16 cellular contexts compared by ENCODE assay signal in genomic region chr3:128281461-128282367, GRCh38.
A peak's percentile ranks its signal among the peaks of the same experiment; 100 is the strongest.
DNase-seq lines count a peak whose midpoint lies in the region; ATAC-seq, FAIRE-seq and TF ChIP-seq lines count a peak whose summit lies in the region.
"Had no signal": no experiment of that assay in that cellular context is flagged by ENCODE, and none has a peak within 500 bp of the region (broad histone marks: within the 10 kb centered on the region; RNA-seq: fewer than 3 reads in every experiment).

No MANE protein-coding gene starts in this region.

- intact Hi-C loops in left ventricle myocardium inferior (cut with micrococcal nuclease) = no loop called here

- no peak overlapping the region for H3K23ac ChIP-seq in neuronal stem cell (ENCODE audit: low read depth, low read length, poor library complexity)

- H3K4me3 Mint-ChIP-seq in stimulated activated naive CD8-positive, alpha-beta T cell treated with anti-CD3 and anti-CD28 coated beads, Interleukin-15, amount 100 ng/mL, for 72 hours = no peak overlapping the region
- H3K4me3 Mint-ChIP-seq: CD8-positive, alpha-beta memory T cell; central memory CD8-positive, alpha-beta T cell; naive B cell had no signal

- peak overlapping the region; percentile 57 to 92 for H3K27ac Mint-ChIP-seq in stimulated activated naive CD8-positive, alpha-beta T cell treated with anti-CD3 and anti-CD28 coated beads, Interleukin-15, amount 100 ng/mL, for 72 hours
- H3K27ac Mint-ChIP-seq: CD8-positive, alpha-beta memory T cell had no signal

- H3K27me3 ChIP-seq in left ventricle myocardium inferior (ENCODE audit: low read depth) (no peaks in the 10 kb centered on the region), neuronal stem cell (ENCODE audit: control insufficient read depth in 3 of 3, insufficient read depth in 3 of 3, low read depth in 1 of 3, low read length in 3 of 3) (no peaks in the 10 kb centered on the region)
- H3K27me3 ChIP-seq: Peyer's patch, stomach had no signal

- TF ChIP-seq POLR2A in GM12891 (IDR thresholded peaks at IDR 0.05; ENCODE audit: low read depth, low read length) = no peak

- H3K9ac ChIP-seq in neuronal stem cell (ENCODE audit: low read depth, low read length, poor library complexity) = no peak overlapping the region

- H3K9me3 ChIP-seq in left ventricle myocardium inferior (replicated peaks) (no peaks in the 10 kb centered on the region), neuronal stem cell (replicated peaks in 1 of 2; ENCODE audit: control insufficient read depth in 2 of 2, insufficient read depth in 1 of 2, low read depth in 1 of 2, low read length in 2 of 2) (no peaks in the 10 kb centered on the region)
- H3K9me3 ChIP-seq: Peyer's patch, stomach had no signal

- H3K27ac ChIP-seq in left ventricle myocardium inferior (replicated peaks) (peak overlapping the region; percentile 76), neuronal stem cell (replicated peaks; ENCODE audit: low read length) (no peak overlapping the region)

- H3K4me3 ChIP-seq in left ventricle myocardium inferior (no peak overlapping the region), neuronal stem cell (ENCODE audit: low read length in 2 of 2) (no peak overlapping the region)
- H3K4me3 ChIP-seq: Peyer's patch, stomach had no signal

- no peaks in the 10 kb centered on the region for H3K27me3 Mint-ChIP-seq in stimulated activated naive CD8-positive, alpha-beta T cell treated with anti-CD3 and anti-CD28 coated beads, Interleukin-15, amount 100 ng/mL, for 72 hours
- H3K27me3 Mint-ChIP-seq: CD8-positive, alpha-beta memory T cell; central memory CD8-positive, alpha-beta T cell; naive B cell had no signal

- no peak for ATAC-seq in stimulated activated naive CD8-positive, alpha-beta T cell treated with anti-CD3 and anti-CD28 coated beads, Interleukin-15, amount 100 ng/mL, for 72 hours
- ATAC-seq in stimulated activated naive CD8-positive, alpha-beta T cell treated with anti-CD3 and anti-CD28 coated beads, Interleukin-15, Interleukin-2, amounts not matched to agents 100 U/mL and 50 U/mL, for 24 hours = no peak
- no peak for ATAC-seq in GM19035 (IDR thresholded peaks at IDR 0.05; ENCODE audit: unreplicated experiment)

- H2BK15ac ChIP-seq in neuronal stem cell (ENCODE audit: low read length) = peak overlapping the region; percentile 47

- no peak overlapping the region for H4K91ac ChIP-seq in neuronal stem cell (ENCODE audit: low read depth, low read length, poor library complexity)

- H2BK120ac ChIP-seq in neuronal stem cell (ENCODE audit: low read depth, low read length) = no peak overlapping the region

- peaks cover 4% of the 10 kb centered on the region for H3K4me1 Mint-ChIP-seq in stimulated activated naive CD8-positive, alpha-beta T cell treated with anti-CD3 and anti-CD28 coated beads, Interleukin-15, amount 100 ng/mL, for 72 hours
- H3K4me1 Mint-ChIP-seq: CD8-positive, alpha-beta memory T cell had no signal

- no peaks in the 10 kb centered on the region for H3K36me3 ChIP-seq in left ventricle myocardium inferior
- H3K36me3 ChIP-seq in neuronal stem cell (replicated peaks in 1 of 2; ENCODE audit: control insufficient read depth in 2 of 2, insufficient read depth in 2 of 2, low read length in 2 of 2) = no peaks in the 10 kb centered on the region
- H3K36me3 ChIP-seq: Peyer's patch had no signal

- no peak overlapping the region for H3K14ac ChIP-seq in neuronal stem cell (ENCODE audit: low read length)

- H2AFZ ChIP-seq in neuronal stem cell (ENCODE audit: low read length) = no peak overlapping the region

- peaks cover 68% of the 10 kb centered on the region for H3K4me1 ChIP-seq in left ventricle myocardium inferior
- H3K4me1 ChIP-seq in neuronal stem cell (ENCODE audit: control insufficient read depth in 2 of 2, insufficient read depth in 1 of 2, low read depth in 1 of 2, low read length in 2 of 2) = peaks cover 22 to 37% of the 10 kb centered on the region in 2 donors

- no peaks in the 10 kb centered on the region for H3K79me1 ChIP-seq in neuronal stem cell (ENCODE audit: low read depth, low read length)

- no peak overlapping the region for H3K4ac ChIP-seq in neuronal stem cell (ENCODE audit: low read length)

- no peak for DNase-seq in stimulated activated naive CD8-positive, alpha-beta T cell treated with anti-CD3 and anti-CD28 coated beads, Interleukin-15, amount 100 ng/mL, for 72 hours
- no peak for DNase-seq in stimulated activated naive CD8-positive, alpha-beta T cell treated with anti-CD3 and anti-CD28 coated beads, Interleukin-15, Interleukin-2, amounts not matched to agents 100 U/mL and 50 U/mL, for 24 hours
- DNase-seq in left ventricle myocardium inferior (no peak), neuronal stem cell (ENCODE audit: low spot score) (no peak), T-helper 2 cell (no peak), GM12891 (ENCODE audit: insufficient read length, low spot score) (no peak)
- DNase-seq in activated CD4-positive, alpha-beta T cell treated with anti-CD3 and anti-CD28 coated beads for 48 hours = no peak
- DNase-seq: activated effector memory CD4-positive, alpha-beta T cell treated with Interleukin-2 at 50 U/mL for 16 hours; CD8-positive, alpha-beta memory T cell; naive B cell; NCI-H2171; Peyer's patch; stomach had no signal

- H2BK5ac ChIP-seq in neuronal stem cell (ENCODE audit: low read length) = no peak overlapping the region

- H3K4me2 ChIP-seq in neuronal stem cell (ENCODE audit: insufficient read depth, low read length, poor library complexity, severe bottlenecking) = no peak overlapping the region

- peak overlapping the region; percentile 23 for H2AK5ac ChIP-seq in neuronal stem cell (ENCODE audit: low read depth, low read length)

- H4K8ac ChIP-seq in neuronal stem cell (ENCODE audit: low read depth, low read length) = no peak overlapping the region

- no peaks in the 10 kb centered on the region for H3K9me3 Mint-ChIP-seq in stimulated activated naive CD8-positive, alpha-beta T cell treated with anti-CD3 and anti-CD28 coated beads, Interleukin-15, amount 100 ng/mL, for 72 hours
- H3K9me3 Mint-ChIP-seq: CD8-positive, alpha-beta memory T cell; central memory CD8-positive, alpha-beta T cell; naive B cell had no signal

- no CpG with 5 or more reads among the region's 11 CpGs for WGBS in neuronal stem cell (ENCODE audit: extremely low coverage in 2 of 2, insufficient read length in 2 of 2, insufficient replicate concordance in 1 of 2), 2 donors

- TF ChIP-seq CTCF in left ventricle myocardium inferior (IDR thresholded peaks at IDR 0.05; ENCODE audit: borderline replicate concordance) = no peak

- no peak for FAIRE-seq in GM12891 (lab: Jason Lieb, UNC)
- FAIRE-seq: HTR-8/SVneo had no signal

- H3K18ac ChIP-seq in neuronal stem cell (ENCODE audit: low read length) = peak overlapping the region; percentile 39

- H2BK12ac ChIP-seq in neuronal stem cell (ENCODE audit: low read length) = no peak overlapping the region

TF ChIP-seq in GM12891, 5 proteins besides CTCF, POLR2A, EP300 and RAD21:
- TF ChIP-seq POLR2AphosphoS5 (IDR thresholded peaks at IDR 0.05; ENCODE audit: low read depth, low read length) = no peak
- TF ChIP-seq TAF1 (IDR thresholded peaks at IDR 0.05; ENCODE audit: low read depth, low read length) = no peak
- TF ChIP-seq SPI1 (IDR thresholded peaks at IDR 0.05; ENCODE audit: low read depth, low read length) = no peak
- no peak for TF ChIP-seq PAX5 (IDR thresholded peaks at IDR 0.05; ENCODE audit: insufficient read depth, low read length, severe bottlenecking)
- no peak for TF ChIP-seq POU2F2 (IDR thresholded peaks at IDR 0.05; ENCODE audit: low read depth, low read length)
